ENCODE assay signal across 8 cellular contexts in genomic region chr21:44107037-44107501, GRCh38. TPM values are rescaled to one million over a fixed set of nuclear protein-coding genes. Genes with fewer than 3 reads are reported as not detected.
DNase-seq lines count a peak whose midpoint lies in the region; ATAC-seq, FAIRE-seq and TF ChIP-seq lines count a peak whose summit lies in the region.
"Not testable (repeated sequence)": the region's sequence is repeated elsewhere in the genome, so short reads cannot be mapped to it uniquely, and the experiment has no call there.

Gene PWP2 (plus strand): TSS chr21:44107399. CDS start chr21:44107417, 18 bp downstream.

- H3K36me3 ChIP-seq in WERI-Rb-1; heart left ventricle; parathyroid adenoma (ENCODE audit: control insufficient read depth, insufficient read depth, low read length); vagina: not testable (repeated sequence)

- DNase-seq in H54 (ENCODE audit: insufficient read length, low spot score); vagina (ENCODE audit: extremely low spot score in 2 of 2): not testable (repeated sequence)
- peak; percentile 37 for DNase-seq in WERI-Rb-1
- DNase-seq in amniotic epithelial cell (ENCODE audit: low read depth): peak; percentile 12
- DNase-seq in heart left ventricle: peak in 3 of 5 donors; percentile 16 to 60 (median 36)

- not testable (repeated sequence) for H3K4me1 ChIP-seq in heart left ventricle, parathyroid adenoma, vagina

- H3K79me2 ChIP-seq in parathyroid adenoma: not testable (repeated sequence)

- FAIRE-seq in H54 (lab: Jason Lieb, UNC): not testable (repeated sequence)

- WGBS in heart left ventricle, 4 donors: 0% methylated on average over 24 to 31 of the region's 66 CpGs; no CpG with 5 or more reads in 2 of the 4 donors

- H3K27ac ChIP-seq in WERI-Rb-1, parathyroid adenoma, vagina: not testable (repeated sequence)
- H3K27ac ChIP-seq in heart left ventricle: peak within 1 kb of the TSS in 2 of 12 donors; percentile 43 to 58

- H3K4me3 ChIP-seq in WERI-Rb-1 (ENCODE audit: low read depth, low read length): peak within 1 kb of the TSS; percentile 18; the same call in 1 of the 2 replicates
- H3K4me3 ChIP-seq in heart left ventricle: peak within 1 kb of the TSS in 10 of 12 donors; percentile 40 to 57 (median 49)
- not testable (repeated sequence) for H3K4me3 ChIP-seq in parathyroid adenoma (ENCODE audit: low read depth, low read length)
- peak within 1 kb of the TSS; percentile 39 to 40 for H3K4me3 ChIP-seq in vagina

- intact Hi-C loops in heart left ventricle (cut with DNase I); vagina (cut with DNase I): not testable (repeated sequence)

- not testable (repeated sequence) for H3K9me3 ChIP-seq in WERI-Rb-1 (ENCODE audit: severe bottlenecking); heart left ventricle; parathyroid adenoma (ENCODE audit: control insufficient read depth, low read length); vagina

- H3K4me2 ChIP-seq in parathyroid adenoma (ENCODE audit: low read length): not testable (repeated sequence)

- peak within 1 kb of the TSS; percentile 33 for H2AFZ ChIP-seq in parathyroid adenoma

- peak; percentile 84 for ATAC-seq in GM18505 (IDR thresholded peaks at IDR 0.05; ENCODE audit: unreplicated experiment)
- ATAC-seq in HG03460 (IDR thresholded peaks at IDR 0.05; ENCODE audit: unreplicated experiment): peak; percentile 85
- ATAC-seq in heart left ventricle: peak; percentile 75 to 98 (median 96)

- not testable (repeated sequence) for TF ChIP-seq CTCF in WERI-Rb-1 (IDR thresholded peaks at IDR 0.05; ENCODE audit: low read depth, low read length); heart left ventricle (IDR thresholded peaks at IDR 0.05); parathyroid adenoma (IDR thresholded peaks at IDR 0.05); vagina (IDR thresholded peaks at IDR 0.05)

- H3K27me3 ChIP-seq in WERI-Rb-1 (ENCODE audit: insufficient read depth, low read depth, severe bottlenecking); heart left ventricle; parathyroid adenoma (ENCODE audit: control insufficient read depth, insufficient read depth, low read length); vagina: not testable (repeated sequence)

- not testable (repeated sequence) for TF ChIP-seq POLR2A in GM18505 (IDR thresholded peaks at IDR 0.05; ENCODE audit: borderline replicate concordance, extremely low read depth, insufficient read depth, insufficient read length); heart left ventricle (IDR thresholded peaks at IDR 0.05); vagina (IDR thresholded peaks at IDR 0.05)
- peak; percentile 37; the same call in 1 of the 2 replicates for TF ChIP-seq POLR2A in H54 (IDR thresholded peaks at IDR 0.05; ENCODE audit: low read depth, low read length)

- not testable (repeated sequence) for H3K9ac ChIP-seq in parathyroid adenoma

RNA-seq across cellular contexts. Expression of gene PWP2, which starts in this region (rescaled TPM):
- 10 to 100 TPM in 1 of 9 donors, 1 to 10 TPM in 6, under 1 TPM in 1, not detected in 1; 0.70 to 10.2 (median 5.0) TPM for total RNA-seq in heart left ventricle
- polyA plus RNA-seq in heart left ventricle: 1 to 10 TPM; 1.1 to 6.0 TPM
- 20.4 TPM for total RNA-seq in vagina
